ENCODE assay signal across 20 cellular contexts in the genomic region with DNA sequence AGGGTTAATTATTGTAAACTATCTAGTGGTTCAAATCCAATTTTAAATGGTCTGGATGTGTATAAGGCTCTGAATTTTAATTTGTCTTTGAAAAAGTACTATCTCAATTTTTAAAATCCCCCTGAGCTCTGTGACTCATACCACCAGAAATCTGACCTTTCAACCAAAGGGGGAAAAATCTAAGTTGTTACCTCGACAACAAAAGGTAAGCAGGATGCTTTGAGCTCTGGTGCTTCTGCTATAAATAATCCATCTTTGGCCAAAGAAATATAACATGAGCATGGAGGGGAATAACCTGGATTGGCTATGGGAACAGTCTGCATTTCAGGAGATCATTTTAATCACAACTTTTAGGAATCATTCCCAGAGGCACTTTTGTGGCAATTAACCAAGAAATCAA.
DNase-seq lines count a peak whose midpoint lies in the region; ATAC-seq, FAIRE-seq and TF ChIP-seq lines count a peak whose summit lies in the region.
"Had no signal": no experiment of that assay in that cellular context is flagged by ENCODE, and none has a peak within 500 bp of the region (broad histone marks: within the 10 kb centered on the region; RNA-seq: fewer than 3 reads in every experiment).

No MANE protein-coding gene starts in this region.

- in situ Hi-C loops in GM13976 (cut with MboI; ENCODE audit: low sequenced_read_pairs, unreplicated experiment): no loop called here

- H3K36me3 ChIP-seq in breast epithelium: no peaks in the 10 kb centered on the region
- no peaks in the 10 kb centered on the region for H3K36me3 ChIP-seq in RWPE2 (ENCODE audit: low read depth)
- H3K36me3 ChIP-seq: uterus had no signal

- H3K27ac Mint-ChIP-seq in MCF 10A (ENCODE audit: low read depth, unreplicated experiment): peak overlapping the region; percentile 83
- H3K27ac Mint-ChIP-seq: activated naive CD4-positive, alpha-beta T cell treated with anti-CD3 and anti-CD28 coated beads, Interleukin-2, amount 10 ng/mL, durations not matched to agents 7 days and 5 days had no signal

- POLR2A ChIA-PET in MCF 10A (lab: Yijun Ruan, JAX): interaction anchor here (0.6 to 2.9 kb wide), 17 partner anchors 9 to 900 kb away, joined by 3 to 38 read pairs (median 4); a partner anchor contains a TSS

- peak; percentile 49; the same call in 2 of the 3 replicates for ATAC-seq in RWPE2 (ENCODE audit: low read depth)
- ATAC-seq in HG03039 (IDR thresholded peaks at IDR 0.05; ENCODE audit: unreplicated experiment): no peak
- ATAC-seq: right cardiac atrium had no signal

- H3K36me3 Mint-ChIP-seq in MCF 10A (ENCODE audit: insufficient read depth, unreplicated experiment): no peaks in the 10 kb centered on the region
- H3K36me3 Mint-ChIP-seq: activated naive CD4-positive, alpha-beta T cell treated with anti-CD3 and anti-CD28 coated beads, Interleukin-2, amount 10 ng/mL, durations not matched to agents 7 days and 5 days had no signal

- no peak for TF ChIP-seq POLR2A in breast epithelium (IDR thresholded peaks at IDR 0.05)

- TSS peak; percentile 100 for BruUV-seq in MCF 10A (replicated peaks; lab: Mats Ljungman, UMichigan)

- CTCF ChIA-PET in MCF 10A (lab: Yijun Ruan, JAX): interaction anchor here (0.8 to 1.1 kb wide), 2 partner anchors 93 to 105 kb away, joined by 3 read pairs; no protein-coding TSS in a partner anchor

- H3K4me1 ChIP-seq in breast epithelium (no peaks in the 10 kb centered on the region), RWPE2 (ENCODE audit: insufficient read depth, poor library complexity, severe bottlenecking) (peaks cover 21% of the 10 kb centered on the region)
- H3K4me1 ChIP-seq: uterus had no signal

- no peaks in the 10 kb centered on the region for H3K9me3 Mint-ChIP-seq in MCF 10A (ENCODE audit: unreplicated experiment)
- H3K9me3 Mint-ChIP-seq: activated naive CD4-positive, alpha-beta T cell treated with anti-CD3 and anti-CD28 coated beads, Interleukin-2, amount 10 ng/mL, durations not matched to agents 7 days and 5 days; neural crest cell had no signal

- TF ChIP-seq CTCF in MCF 10A (IDR thresholded peaks at IDR 0.05; ENCODE audit: unreplicated experiment): no peak
- TF ChIP-seq CTCF in breast epithelium (IDR thresholded peaks at IDR 0.05): no peak
- TF ChIP-seq CTCF in RWPE2 (IDR thresholded peaks at IDR 0.05; ENCODE audit: poor library complexity, severe bottlenecking): no peak
- no peak for TF ChIP-seq CTCF in fibroblast of the aortic adventitia (IDR thresholded peaks at IDR 0.05; ENCODE audit: insufficient read depth, low read length)
- TF ChIP-seq CTCF in GM13976 (IDR thresholded peaks at IDR 0.05; ENCODE audit: borderline replicate concordance, control extremely low read depth, extremely low read depth, insufficient read depth, missing control alignments): no peak

- DNase-seq in MCF 10A (ENCODE audit: unreplicated experiment) (peak; percentile 65), breast epithelium (ENCODE audit: low spot score in 2 of 2) (no peak), RWPE2 (ENCODE audit: low spot score) (no peak), fibroblast of the aortic adventitia (ENCODE audit: low read depth) (peak; percentile 24), urothelium cell line (ENCODE audit: low spot score) (peak; percentile 21), cerebellar nuclear complex (lab: John Stamatoyannopoulos, UW) (no peak), GM13976 (ENCODE audit: low spot score) (no peak)
- DNase-seq: activated CD4-positive, alpha-beta T cell treated with anti-CD3 and anti-CD28 coated beads, Interleukin-2, amount 50 U/mL, for 1 hour; activated naive CD4-positive, alpha-beta T cell treated with anti-CD3 and anti-CD28 coated beads, Interleukin-2, amount 10 ng/mL, durations not matched to agents 7 days and 5 days; KBM-7; midbrain; NCI-H1092; NCI-H2171; NCI-H748 treated with DMSO at 0.1 percent for 48 hours; right cardiac atrium; uterus had no signal

- H3K4me3 ChIP-seq in breast epithelium: no peak overlapping the region
- no peak overlapping the region for H3K4me3 ChIP-seq in RWPE2 (ENCODE audit: severe bottlenecking)
- H3K4me3 ChIP-seq in fibroblast of the aortic adventitia (ENCODE audit: low read depth, low read length): no peak overlapping the region
- H3K4me3 ChIP-seq: uterus had no signal

- H3K27ac ChIP-seq in breast epithelium (peak overlapping the region in 1 of 2 donors; percentile 35), RWPE2 (ENCODE audit: poor library complexity, severe bottlenecking) (peak overlapping the region; percentile 87)
- H3K27ac ChIP-seq: uterus had no signal

- FAIRE-seq in urothelium cell line (lab: Jason Lieb, UNC): no peak
- FAIRE-seq: bronchial epithelial cell, TTC549 had no signal

- no peak overlapping the region for H3K4me3 Mint-ChIP-seq in MCF 10A (ENCODE audit: unreplicated experiment)
- H3K4me3 Mint-ChIP-seq: activated naive CD4-positive, alpha-beta T cell treated with anti-CD3 and anti-CD28 coated beads, Interleukin-2, amount 10 ng/mL, durations not matched to agents 7 days and 5 days; neural crest cell had no signal

- H3K4me1 Mint-ChIP-seq in MCF 10A (ENCODE audit: insufficient read depth, unreplicated experiment): peaks cover 25% of the 10 kb centered on the region
- H3K4me1 Mint-ChIP-seq: activated naive CD4-positive, alpha-beta T cell treated with anti-CD3 and anti-CD28 coated beads, Interleukin-2, amount 10 ng/mL, durations not matched to agents 7 days and 5 days had no signal

- H3K9me3 ChIP-seq in breast epithelium (no peaks in the 10 kb centered on the region), RWPE2 (ENCODE audit: severe bottlenecking) (no peaks in the 10 kb centered on the region)
- H3K9me3 ChIP-seq: uterus had no signal

- intact Hi-C loops in MCF 10A (cut with micrococcal nuclease) (loop anchor here (5.0 kb wide), 1 partner anchor 652 kb away; no protein-coding TSS in a partner anchor), breast epithelium (cut with DNase I; ENCODE audit: low total_unique reads) (no loop called here)

- no peaks in the 10 kb centered on the region for H3K27me3 Mint-ChIP-seq in MCF 10A (ENCODE audit: insufficient read depth, unreplicated experiment)

- H3K27me3 ChIP-seq in breast epithelium: no peaks in the 10 kb centered on the region
- no peaks in the 10 kb centered on the region for H3K27me3 ChIP-seq in RWPE2 (ENCODE audit: insufficient read depth, poor library complexity, severe bottlenecking)
- H3K27me3 ChIP-seq: uterus had no signal

Comparison
In these comparisons a context has a peak if more than half of its experiments do, and no peak if none do; other contexts are left out.
1. DNase-seq: peak in MCF 10A (single experiment), fibroblast of the aortic adventitia (single experiment) and urothelium cell line (single experiment); none in breast epithelium (0 of 2), RWPE2 (single experiment), cerebellar nuclear complex (0 of 2) and GM13976 (single experiment).